ENCODE assay signal across 2 cellular contexts in the genomic region with DNA sequence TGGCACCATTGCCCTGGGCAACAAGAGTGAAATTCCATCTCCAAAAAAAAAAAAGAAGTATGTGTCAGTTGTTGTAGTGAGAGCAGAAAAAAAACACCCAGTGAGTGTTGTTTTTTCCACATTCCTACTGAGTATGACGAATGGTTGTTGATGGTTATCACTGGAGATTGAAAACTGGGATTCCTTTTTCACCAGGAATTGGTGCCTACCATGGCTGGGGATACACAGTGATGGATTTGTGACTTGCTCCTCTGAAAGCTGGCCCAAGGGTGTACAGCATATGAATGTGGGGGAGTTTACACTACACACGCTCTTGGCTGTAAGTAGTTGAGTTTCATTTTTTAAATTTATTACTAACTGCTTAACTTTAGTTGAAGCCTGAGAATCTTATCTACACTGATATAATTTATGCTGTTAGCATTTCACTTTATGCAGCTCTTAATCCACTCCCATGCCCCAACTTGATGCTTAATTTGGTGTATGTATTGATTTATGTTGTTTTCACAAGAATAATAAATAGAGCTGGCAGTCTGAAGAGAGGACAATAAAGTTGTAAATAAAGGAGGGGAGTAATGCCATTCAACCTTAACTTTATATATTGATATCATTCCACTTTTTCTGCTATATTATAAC.
TF ChIP-seq lines count a peak whose summit lies in the region.

No MANE protein-coding gene starts in this region.

TF ChIP-seq in SK-N-SH, 30 proteins besides CTCF, POLR2A, EP300 and RAD21 (continued from another document):
- TF ChIP-seq POLR2AphosphoS5 (IDR thresholded peaks at IDR 0.05; ENCODE audit: low read depth, low read length) (peak; percentile 57), FOXM1 (IDR thresholded peaks at IDR 0.05; ENCODE audit: low read depth) (peak; percentile 72; the same call in 1 of the 2 replicates), MEF2A (IDR thresholded peaks at IDR 0.05; ENCODE audit: borderline replicate concordance, low read depth) (no peak), MXI1 (IDR thresholded peaks at IDR 0.05; ENCODE audit: low read depth, low read length) (no peak), FOSL2 (IDR thresholded peaks at IDR 0.05; ENCODE audit: borderline replicate concordance, low read depth) (peak; percentile 45; the same call in 1 of the 2 replicates), TEAD4 (IDR thresholded peaks at IDR 0.05; ENCODE audit: borderline replicate concordance, insufficient read depth) (peak; percentile 71), JUND (IDR thresholded peaks at IDR 0.05) (peak; percentile 80), NFIC (IDR thresholded peaks at IDR 0.05; ENCODE audit: borderline replicate concordance) (peak; percentile 47; the same call in 1 of the 2 replicates), GATA2 (CRISPR knock-in tag; IDR thresholded peaks at IDR 0.05) (no peak), TCF12 (IDR thresholded peaks at IDR 0.05) (peak; percentile 88)
- TF ChIP-seq, protein P1, sequence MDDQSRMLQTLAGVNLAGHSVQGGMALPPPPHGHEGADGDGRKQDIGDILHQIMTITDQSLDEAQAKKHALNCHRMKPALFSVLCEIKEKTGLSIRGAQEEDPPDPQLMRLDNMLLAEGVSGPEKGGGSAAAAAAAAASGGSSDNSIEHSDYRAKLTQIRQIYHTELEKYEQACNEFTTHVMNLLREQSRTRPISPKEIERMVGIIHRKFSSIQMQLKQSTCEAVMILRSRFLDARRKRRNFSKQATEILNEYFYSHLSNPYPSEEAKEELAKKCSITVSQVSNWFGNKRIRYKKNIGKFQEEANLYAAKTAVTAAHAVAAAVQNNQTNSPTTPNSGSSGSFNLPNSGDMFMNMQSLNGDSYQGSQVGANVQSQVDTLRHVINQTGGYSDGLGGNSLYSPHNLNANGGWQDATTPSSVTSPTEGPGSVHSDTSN (IDR thresholded peaks at IDR 0.05) = peak; percentile 94
- TF ChIP-seq, protein P2, sequence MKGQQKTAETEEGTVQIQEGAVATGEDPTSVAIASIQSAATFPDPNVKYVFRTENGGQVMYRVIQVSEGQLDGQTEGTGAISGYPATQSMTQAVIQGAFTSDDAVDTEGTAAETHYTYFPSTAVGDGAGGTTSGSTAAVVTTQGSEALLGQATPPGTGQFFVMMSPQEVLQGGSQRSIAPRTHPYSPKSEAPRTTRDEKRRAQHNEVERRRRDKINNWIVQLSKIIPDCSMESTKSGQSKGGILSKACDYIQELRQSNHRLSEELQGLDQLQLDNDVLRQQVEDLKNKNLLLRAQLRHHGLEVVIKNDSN (IDR thresholded peaks at IDR 0.05; ENCODE audit: borderline replicate concordance, low read depth) = no peak
TF ChIP-seq in SK-N-SH: peak in this region for 9.

TF ChIP-seq in endothelial cell of umbilical vein, 7 proteins besides CTCF, POLR2A, EP300 and RAD21:
- TF ChIP-seq POLR2AphosphoS5 (IDR thresholded peaks at IDR 0.05; ENCODE audit: insufficient read depth, low read depth, low read length) = no peak
- peak; percentile 92 for TF ChIP-seq GATA2 (IDR thresholded peaks at IDR 0.05; ENCODE audit: insufficient read depth, insufficient read length, low read depth, low read length)
- TF ChIP-seq, protein P3, sequence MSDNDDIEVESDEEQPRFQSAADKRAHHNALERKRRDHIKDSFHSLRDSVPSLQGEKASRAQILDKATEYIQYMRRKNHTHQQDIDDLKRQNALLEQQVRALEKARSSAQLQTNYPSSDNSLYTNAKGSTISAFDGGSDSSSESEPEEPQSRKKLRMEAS (IDR thresholded peaks at IDR 0.05; ENCODE audit: insufficient read depth, insufficient read length) = no peak
- TF ChIP-seq FOS (IDR thresholded peaks at IDR 0.05; ENCODE audit: borderline replicate concordance, insufficient read depth, low read length) = no peak
- TF ChIP-seq MYC (IDR thresholded peaks at IDR 0.05; ENCODE audit: low read depth, low read length) = no peak
- TF ChIP-seq JUN (IDR thresholded peaks at IDR 0.05; ENCODE audit: borderline replicate concordance, insufficient read depth, insufficient read length, low read depth) = peak; percentile 53
- no peak for TF ChIP-seq EZH2 (IDR thresholded peaks at IDR 0.05; ENCODE audit: borderline replicate concordance, low read depth, low read length, severe bottlenecking)
